16 cellular contexts compared by ENCODE assay signal in the genomic region with DNA sequence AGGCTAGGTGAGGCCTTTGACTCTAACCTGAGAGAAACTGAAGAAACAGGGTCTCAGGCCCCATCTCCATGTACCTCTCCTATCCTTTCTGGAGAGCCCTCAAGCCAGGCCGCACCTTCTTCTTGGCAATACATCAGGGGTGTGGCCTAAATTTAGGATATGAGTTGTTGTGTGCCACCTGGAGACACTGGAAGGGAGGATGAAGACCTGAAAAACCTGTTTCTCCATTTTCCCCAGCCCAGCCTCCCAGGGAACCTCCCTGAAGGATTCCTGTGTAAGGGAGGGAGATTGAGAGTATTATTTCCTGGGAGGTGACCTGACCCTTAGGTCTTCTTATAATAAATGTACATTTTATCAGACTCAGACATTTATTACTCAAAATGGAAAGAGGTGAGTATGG. TPM values are rescaled to one million over a fixed set of nuclear protein-coding genes. Genes with fewer than 3 reads are reported as not detected.
DNase-seq lines count a peak whose midpoint lies in the region; ATAC-seq and TF ChIP-seq lines count a peak whose summit lies in the region.
"Had no signal": no experiment of that assay in that cellular context is flagged by ENCODE, and none has a peak within 500 bp of the region (broad histone marks: within the 10 kb centered on the region; RNA-seq: fewer than 3 reads in every experiment).

No MANE protein-coding gene starts in this region.

- peaks cover 28 to 34% of the 10 kb centered on the region in 2 donors for H3K4me1 ChIP-seq in thyroid gland

- H3K9me3 ChIP-seq in thyroid gland = no peaks in the 10 kb centered on the region

- H3K36me3 ChIP-seq in thyroid gland = no peaks in the 10 kb centered on the region

- TF ChIP-seq CTCF in thyroid gland (IDR thresholded peaks at IDR 0.05) = no peak

- WGBS in thyroid gland, 2 donors = 23 to 45% methylated on average over 1 of the region's 1 CpG

- no peak overlapping the region for H3K4me3 ChIP-seq in thyroid gland (replicated peaks in 1 of 3)
- H3K4me3 ChIP-seq: dorsolateral prefrontal cortex had no signal

- TF ChIP-seq POLR2A in thyroid gland (IDR thresholded peaks at IDR 0.05) = no peak

- peak; percentile 90 for DNase-seq in HPDE6-E6E7 (ENCODE audit: extremely low spot score)
- peak; percentile 96 for DNase-seq in NCI-H748 (lab: John Stamatoyannopoulos, UW; ENCODE audit: unreplicated experiment)
- DNase-seq in iPS-NIHi11 (ENCODE audit: low spot score) = peak; percentile 68
- peak; percentile 73 to 80 for DNase-seq in thyroid gland
- no peak for DNase-seq in 8988T
- no peak for DNase-seq in G401 (ENCODE audit: low spot score)
- DNase-seq: activated CD4-positive, CD25-positive, alpha-beta regulatory T cell; activated T-cell treated with anti-CD3 and anti-CD28 coated beads, Interleukin-2, amount 50 U/mL, for 4 hours; CD4-positive, CD25-positive, alpha-beta regulatory T cell; dorsolateral prefrontal cortex; foreskin melanocyte; kidney glomerular epithelial cell; naive thymus-derived CD4-positive, alpha-beta T cell; NCI-H1694; right cardiac atrium had no signal

- intact Hi-C loops in thyroid gland (cut with DNase I) = no loop called here

- in situ Hi-C loops in G401 (cut with HindIII; ENCODE audit: low sequenced_read_pairs) = no loop called here

- H3K27ac ChIP-seq in thyroid gland = peak overlapping the region; percentile 59 to 78 (median 69)
- H3K27ac ChIP-seq: dorsolateral prefrontal cortex had no signal

- no peaks in the 10 kb centered on the region for H3K27me3 ChIP-seq in thyroid gland
- H3K27me3 ChIP-seq: dorsolateral prefrontal cortex had no signal

- ATAC-seq in SK-N-SH treated with all-trans-retinoic acid at 6 μM for 48 hours = no peak
- ATAC-seq: activated T-cell treated with anti-CD3 and anti-CD28 coated beads, Interleukin-2, amount 50 U/mL, for 4 hours; naive thymus-derived CD4-positive, alpha-beta T cell; right cardiac atrium had no signal

TF ChIP-seq in SK-N-SH treated with all-trans-retinoic acid at 6 μM for 48 hours, 23 proteins besides CTCF, POLR2A, EP300 and RAD21:
- TF ChIP-seq ZC3H10 (CRISPR knock-in tag; IDR thresholded peaks at IDR 0.05) (no peak), CSDC2 (CRISPR knock-in tag; IDR thresholded peaks at IDR 0.05) (no peak), ESRRG (CRISPR knock-in tag; IDR thresholded peaks at IDR 0.05) (no peak), TCF4 (CRISPR knock-in tag; IDR thresholded peaks at IDR 0.05; ENCODE audit: borderline replicate concordance) (no peak), ZNF70 (CRISPR knock-in tag; IDR thresholded peaks at IDR 0.05) (no peak), OSR1 (CRISPR knock-in tag; IDR thresholded peaks at IDR 0.05) (no peak), ZNF565 (CRISPR knock-in tag; conservative IDR thresholded peaks at IDR 0.05; ENCODE audit: low read depth) (no peak), BACH2 (CRISPR knock-in tag; IDR thresholded peaks at IDR 0.05; ENCODE audit: borderline replicate concordance) (no peak), PPARA (CRISPR knock-in tag; IDR thresholded peaks at IDR 0.05; ENCODE audit: borderline replicate concordance) (no peak), TOX (CRISPR knock-in tag; IDR thresholded peaks at IDR 0.05; ENCODE audit: borderline replicate concordance) (no peak), ZFP30 (CRISPR knock-in tag; IDR thresholded peaks at IDR 0.05) (no peak), ARNTL (CRISPR knock-in tag; IDR thresholded peaks at IDR 0.05; ENCODE audit: borderline replicate concordance, low read depth) (no peak)
- TF ChIP-seq, protein P1, sequence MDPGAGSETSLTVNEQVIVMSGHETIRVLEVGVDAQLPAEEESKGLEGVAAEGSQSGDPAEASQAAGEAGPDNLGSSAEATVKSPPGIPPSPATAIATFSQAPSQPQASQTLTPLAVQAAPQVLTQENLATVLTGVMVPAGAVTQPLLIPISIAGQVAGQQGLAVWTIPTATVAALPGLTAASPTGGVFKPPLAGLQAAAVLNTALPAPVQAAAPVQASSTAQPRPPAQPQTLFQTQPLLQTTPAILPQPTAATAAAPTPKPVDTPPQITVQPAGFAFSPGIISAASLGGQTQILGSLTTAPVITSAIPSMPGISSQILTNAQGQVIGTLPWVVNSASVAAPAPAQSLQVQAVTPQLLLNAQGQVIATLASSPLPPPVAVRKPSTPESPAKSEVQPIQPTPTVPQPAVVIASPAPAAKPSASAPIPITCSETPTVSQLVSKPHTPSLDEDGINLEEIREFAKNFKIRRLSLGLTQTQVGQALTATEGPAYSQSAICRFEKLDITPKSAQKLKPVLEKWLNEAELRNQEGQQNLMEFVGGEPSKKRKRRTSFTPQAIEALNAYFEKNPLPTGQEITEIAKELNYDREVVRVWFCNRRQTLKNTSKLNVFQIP (CRISPR knock-in tag; IDR thresholded peaks at IDR 0.05; ENCODE audit: borderline replicate concordance, low read depth) = no peak
- TF ChIP-seq, protein P2, sequence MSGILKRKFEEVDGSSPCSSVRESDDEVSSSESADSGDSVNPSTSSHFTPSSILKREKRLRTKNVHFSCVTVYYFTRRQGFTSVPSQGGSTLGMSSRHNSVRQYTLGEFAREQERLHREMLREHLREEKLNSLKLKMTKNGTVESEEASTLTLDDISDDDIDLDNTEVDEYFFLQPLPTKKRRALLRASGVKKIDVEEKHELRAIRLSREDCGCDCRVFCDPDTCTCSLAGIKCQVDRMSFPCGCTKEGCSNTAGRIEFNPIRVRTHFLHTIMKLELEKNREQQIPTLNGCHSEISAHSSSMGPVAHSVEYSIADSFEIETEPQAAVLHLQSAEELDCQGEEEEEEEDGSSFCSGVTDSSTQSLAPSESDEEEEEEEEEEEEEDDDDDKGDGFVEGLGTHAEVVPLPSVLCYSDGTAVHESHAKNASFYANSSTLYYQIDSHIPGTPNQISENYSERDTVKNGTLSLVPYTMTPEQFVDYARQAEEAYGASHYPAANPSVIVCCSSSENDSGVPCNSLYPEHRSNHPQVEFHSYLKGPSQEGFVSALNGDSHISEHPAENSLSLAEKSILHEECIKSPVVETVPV (CRISPR knock-in tag; IDR thresholded peaks at IDR 0.05) = no peak
- TF ChIP-seq, protein P3, sequence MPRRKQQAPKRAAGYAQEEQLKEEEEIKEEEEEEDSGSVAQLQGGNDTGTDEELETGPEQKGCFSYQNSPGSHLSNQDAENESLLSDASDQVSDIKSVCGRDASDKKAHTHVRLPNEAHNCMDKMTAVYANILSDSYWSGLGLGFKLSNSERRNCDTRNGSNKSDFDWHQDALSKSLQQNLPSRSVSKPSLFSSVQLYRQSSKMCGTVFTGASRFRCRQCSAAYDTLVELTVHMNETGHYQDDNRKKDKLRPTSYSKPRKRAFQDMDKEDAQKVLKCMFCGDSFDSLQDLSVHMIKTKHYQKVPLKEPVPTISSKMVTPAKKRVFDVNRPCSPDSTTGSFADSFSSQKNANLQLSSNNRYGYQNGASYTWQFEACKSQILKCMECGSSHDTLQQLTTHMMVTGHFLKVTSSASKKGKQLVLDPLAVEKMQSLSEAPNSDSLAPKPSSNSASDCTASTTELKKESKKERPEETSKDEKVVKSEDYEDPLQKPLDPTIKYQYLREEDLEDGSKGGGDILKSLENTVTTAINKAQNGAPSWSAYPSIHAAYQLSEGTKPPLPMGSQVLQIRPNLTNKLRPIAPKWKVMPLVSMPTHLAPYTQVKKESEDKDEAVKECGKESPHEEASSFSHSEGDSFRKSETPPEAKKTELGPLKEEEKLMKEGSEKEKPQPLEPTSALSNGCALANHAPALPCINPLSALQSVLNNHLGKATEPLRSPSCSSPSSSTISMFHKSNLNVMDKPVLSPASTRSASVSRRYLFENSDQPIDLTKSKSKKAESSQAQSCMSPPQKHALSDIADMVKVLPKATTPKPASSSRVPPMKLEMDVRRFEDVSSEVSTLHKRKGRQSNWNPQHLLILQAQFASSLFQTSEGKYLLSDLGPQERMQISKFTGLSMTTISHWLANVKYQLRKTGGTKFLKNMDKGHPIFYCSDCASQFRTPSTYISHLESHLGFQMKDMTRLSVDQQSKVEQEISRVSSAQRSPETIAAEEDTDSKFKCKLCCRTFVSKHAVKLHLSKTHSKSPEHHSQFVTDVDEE (CRISPR knock-in tag; IDR thresholded peaks at IDR 0.05) = no peak
- TF ChIP-seq, protein P4, sequence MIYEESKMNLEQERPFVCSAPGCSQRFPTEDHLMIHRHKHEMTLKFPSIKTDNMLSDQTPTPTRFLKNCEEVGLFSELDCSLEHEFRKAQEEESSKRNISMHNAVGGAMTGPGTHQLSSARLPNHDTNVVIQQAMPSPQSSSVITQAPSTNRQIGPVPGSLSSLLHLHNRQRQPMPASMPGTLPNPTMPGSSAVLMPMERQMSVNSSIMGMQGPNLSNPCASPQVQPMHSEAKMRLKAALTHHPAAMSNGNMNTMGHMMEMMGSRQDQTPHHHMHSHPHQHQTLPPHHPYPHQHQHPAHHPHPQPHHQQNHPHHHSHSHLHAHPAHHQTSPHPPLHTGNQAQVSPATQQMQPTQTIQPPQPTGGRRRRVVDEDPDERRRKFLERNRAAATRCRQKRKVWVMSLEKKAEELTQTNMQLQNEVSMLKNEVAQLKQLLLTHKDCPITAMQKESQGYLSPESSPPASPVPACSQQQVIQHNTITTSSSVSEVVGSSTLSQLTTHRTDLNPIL (CRISPR knock-in tag; IDR thresholded peaks at IDR 0.05; ENCODE audit: low read depth) = no peak

RNA-seq across cellular contexts. Expression of a gene that starts 3.1 kb away (rescaled TPM):
- not detected for total RNA-seq in thyroid gland
- total RNA-seq in G401 (2014; rRNA removed; shearing (Covaris generic)) = not detected in 2 replicates
- total RNA-seq: activated T-cell treated with anti-CD3 and anti-CD28 coated beads, Interleukin-2, amount 50 U/mL, for 4 hours; CD4-positive, CD25-positive, alpha-beta regulatory T cell; naive thymus-derived CD4-positive, alpha-beta T cell; right cardiac atrium had no signal

RNA-seq across cellular contexts. Expression of a gene that starts 3.3 kb away (rescaled TPM):
- total RNA-seq in thyroid gland = not detected
- total RNA-seq in G401 (2014; rRNA removed; shearing (Covaris generic)) = not detected in 2 replicates
- total RNA-seq: activated T-cell treated with anti-CD3 and anti-CD28 coated beads, Interleukin-2, amount 50 U/mL, for 4 hours; CD4-positive, CD25-positive, alpha-beta regulatory T cell; right cardiac atrium had no signal

RNA-seq across cellular contexts. Expression of a gene that starts 4.9 kb away (rescaled TPM):
- 1 to 10 TPM in 1 of 4 donors, under 1 TPM in 1, not detected in 2; 0.54 to 1.8 TPM for total RNA-seq in thyroid gland
- total RNA-seq in G401 (2014; rRNA removed; shearing (Covaris generic)) = not detected in 2 replicates

RNA-seq across cellular contexts. Expression of a gene that starts 10.8 kb away (rescaled TPM):
- 100 to 1,000 TPM in 3 of 4 donors, 10 to 100 TPM in 1; 99.9 to 117 (median 114) TPM for total RNA-seq in thyroid gland
- 141 and 183 TPM in 2 replicates for total RNA-seq in G401 (2014; rRNA removed; shearing (Covaris generic))

RNA-seq across cellular contexts. Expression of a gene that starts 11.6 kb away (rescaled TPM):
- total RNA-seq in thyroid gland = not detected
- total RNA-seq in G401 (2014; rRNA removed; shearing (Covaris generic)) = 1.1 TPM in 1 of 2 replicates, not detected in the other
- total RNA-seq: activated T-cell treated with anti-CD3 and anti-CD28 coated beads, Interleukin-2, amount 50 U/mL, for 4 hours; dorsolateral prefrontal cortex; right cardiac atrium had no signal

Comparison
In these comparisons a context has a peak if more than half of its experiments do, and no peak if none do; other contexts are left out.
1. DNase-seq: peak in HPDE6-E6E7 (single experiment), NCI-H748 (single experiment), iPS-NIHi11 (single experiment) and thyroid gland (2 of 2); none in 8988T (single experiment) and G401 (single experiment).